Comparison of ENCODE assay signal across 12 cellular contexts in genomic region chr5:171601266-171601881, GRCh38.
A peak's percentile ranks its signal among the peaks of the same experiment; 100 is the strongest.
DNase-seq lines count a peak whose midpoint lies in the region; FAIRE-seq and TF ChIP-seq lines count a peak whose summit lies in the region.
"Had no signal": no experiment of that assay in that cellular context is flagged by ENCODE, and none has a peak within 500 bp of the region (broad histone marks: within the 10 kb centered on the region; RNA-seq: fewer than 3 reads in every experiment).

No MANE protein-coding gene starts in this region.

- no peak for TF ChIP-seq CTCF in HEK293 (tag by site-specific recombination; IDR thresholded peaks at IDR 0.05)

- FAIRE-seq in GM19239 (lab: Jason Lieb, UNC), result no peak
- FAIRE-seq: colon had no signal

- no peaks in the 10 kb centered on the region for H3K4me1 ChIP-seq in HEK293 (ENCODE audit: control insufficient read depth, insufficient read depth, low read length)

- POLR2A ChIA-PET in HEK293 (lab: Yijun Ruan, JAX), result no interaction called here

- DNase-seq in SIG-M5 treated with dmso at 0.1 percent for 504 hours (lab: John Stamatoyannopoulos, UW; ENCODE audit: unreplicated experiment), result peak; percentile 83
- no peak for DNase-seq in SIG-M5 (lab: John Stamatoyannopoulos, UW)
- peak; percentile 82 for DNase-seq in SKM-1 treated with dmso at 0.1 percent for 144 hours (lab: John Stamatoyannopoulos, UW; ENCODE audit: unreplicated experiment)
- peak; percentile 59 for DNase-seq in mesenteric fat pad (ENCODE audit: low spot score)
- no peak for DNase-seq in NCI-H1436 (lab: John Stamatoyannopoulos, UW)
- DNase-seq in GM19239 (ENCODE audit: insufficient read length, low spot score), result no peak
- no peak for DNase-seq in DMS 273 treated with DMSO at 0.1 percent for 48 hours (lab: John Stamatoyannopoulos, UW)
- DNase-seq: activated B cell treated with CpG ODN at 0.5 μM for 24 hours, NCI-H345 had no signal

- H3K27ac ChIP-seq in HEK293 (ENCODE audit: extremely low read depth, low read depth, low read length), result no peak overlapping the region

- no peaks in the 10 kb centered on the region for H3K36me3 ChIP-seq in HEK293 (ENCODE audit: control insufficient read depth in 2 of 2, insufficient read depth in 1 of 2, low read length in 2 of 2)
- H3K36me3 ChIP-seq: upper lobe of left lung had no signal

- H3K4me3 ChIP-seq in HEK293 (ENCODE audit: low read depth, low read length), result no peak overlapping the region

- CTCF ChIA-PET in HEK293 (lab: Yijun Ruan, JAX), result interaction anchor here (1.1 kb wide), 1 partner anchor 11 kb away, joined by 3 read pairs; no protein-coding TSS in a partner anchor

- no peaks in the 10 kb centered on the region for H3K9me3 ChIP-seq in HEK293 (ENCODE audit: control insufficient read depth, insufficient read depth, low read depth, low read length)
- H3K9me3 ChIP-seq: upper lobe of left lung had no signal

TF ChIP-seq in HEK293, 187 proteins besides CTCF, POLR2A, EP300 and RAD21:
- TF ChIP-seq SCRT2 (tag by site-specific recombination; IDR thresholded peaks at IDR 0.05) (0 out of 2 replicates have a peak, but pooled peaks have one; percentile 12), ZBTB21 (tag by site-specific recombination; IDR thresholded peaks at IDR 0.05) (no peak)

Comparison
In these comparisons a context has a peak if more than half of its experiments do, and no peak if none do; other contexts are left out.
1. DNase-seq: peak in SIG-M5 treated with dmso at 0.1 percent for 504 hours (single experiment), SKM-1 treated with dmso at 0.1 percent for 144 hours (single experiment) and mesenteric fat pad (single experiment); none in SIG-M5 (single experiment), NCI-H1436 (single experiment), GM19239 (single experiment) and DMS 273 treated with DMSO at 0.1 percent for 48 hours (single experiment).